In the genomic region with DNA sequence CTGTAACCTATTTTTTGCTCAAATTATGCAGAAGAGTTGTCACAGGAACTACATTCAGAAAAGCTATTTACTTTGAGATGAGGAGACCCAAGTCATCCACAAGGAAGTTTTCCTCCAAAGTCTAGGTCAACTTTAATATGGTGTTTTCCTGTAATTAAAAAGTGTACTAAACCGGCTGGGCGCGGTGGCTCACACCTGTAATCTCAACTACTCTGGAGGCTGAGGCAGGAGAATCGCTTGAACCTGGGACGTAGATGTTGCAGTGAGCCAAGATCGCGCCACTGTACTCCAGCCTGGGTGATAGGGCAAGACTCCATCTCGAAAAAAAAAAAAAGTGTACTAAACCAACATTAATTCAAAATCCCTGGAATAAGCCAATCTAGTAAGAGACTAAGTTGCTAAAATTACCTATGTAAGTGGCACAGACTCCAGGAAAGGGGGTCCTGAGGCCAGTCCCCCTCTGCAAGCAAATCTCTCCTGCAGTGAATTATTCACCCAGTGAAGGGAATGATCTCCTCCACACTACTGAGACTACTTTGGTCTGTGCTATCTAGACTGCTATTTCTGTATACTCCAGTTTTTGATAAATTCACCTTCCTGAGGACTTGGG, we compare ENCODE assay signal across 17 cellular contexts. TPM values are rescaled to one million over a fixed set of nuclear protein-coding genes. Genes with fewer than 3 reads are reported as not detected.
DNase-seq lines count a peak whose midpoint lies in the region; ATAC-seq and TF ChIP-seq lines count a peak whose summit lies in the region.
"Had no signal": no experiment of that assay in that cellular context is flagged by ENCODE, and none has a peak within 500 bp of the region (broad histone marks: within the 10 kb centered on the region; RNA-seq: fewer than 3 reads in every experiment).

No MANE protein-coding gene starts in this region.

- peaks cover 52% of the 10 kb centered on the region for H3K36me3 Mint-ChIP-seq in activated CD4-positive, alpha-beta memory T cell treated with anti-CD3 and anti-CD28 coated beads, Interleukin-2, amount 10 ng/mL, durations not matched to agents 7 days and 5 days (ENCODE audit: low read depth)
- H3K36me3 Mint-ChIP-seq in endodermal cell (ENCODE audit: low read depth), result peaks cover 10% of the 10 kb centered on the region

- no CpG with 5 or more reads among the region's 8 CpGs for WGBS in trophoblast cell (ENCODE audit: extremely low coverage, insufficient coverage, insufficient read length)
- 73 to 78% methylated on average over 8 of the region's 8 CpGs for WGBS in testis, 2 donors
- 78 to 82% methylated on average over 7 to 8 of the region's 8 CpGs for WGBS in endodermal cell (ENCODE audit: insufficient coverage in 1 of 2, insufficient read length in 1 of 2), 2 experiments

- H3K9me3 Mint-ChIP-seq in activated CD4-positive, alpha-beta memory T cell treated with anti-CD3 and anti-CD28 coated beads, Interleukin-2, amount 10 ng/mL, durations not matched to agents 7 days and 5 days, result no peaks in the 10 kb centered on the region
- no peaks in the 10 kb centered on the region for H3K9me3 Mint-ChIP-seq in endodermal cell

- H2AFZ ChIP-seq in trophoblast cell (ENCODE audit: insufficient read depth, low read length, poor library complexity), result no peak overlapping the region

- H2AK5ac ChIP-seq in trophoblast cell (ENCODE audit: low read length), result no peak overlapping the region

- H3K27me3 Mint-ChIP-seq in activated CD4-positive, alpha-beta memory T cell treated with anti-CD3 and anti-CD28 coated beads, Interleukin-2, amount 10 ng/mL, durations not matched to agents 7 days and 5 days, result no peaks in the 10 kb centered on the region
- H3K27me3 Mint-ChIP-seq in endodermal cell (ENCODE audit: insufficient read depth), result no peaks in the 10 kb centered on the region

- no peak overlapping the region for H4K91ac ChIP-seq in trophoblast cell (ENCODE audit: low read depth, low read length)

- H3K4me3 Mint-ChIP-seq in activated CD4-positive, alpha-beta memory T cell treated with anti-CD3 and anti-CD28 coated beads, Interleukin-2, amount 10 ng/mL, durations not matched to agents 7 days and 5 days, result no peak overlapping the region
- H3K4me3 Mint-ChIP-seq in endodermal cell, result no peak overlapping the region

- no peak overlapping the region for H3K4me2 ChIP-seq in trophoblast cell (ENCODE audit: low read length)

- no peaks in the 10 kb centered on the region for H3K79me2 ChIP-seq in trophoblast cell (ENCODE audit: control insufficient read depth, insufficient read depth, low read length, poor library complexity)

- CTCF ChIA-PET in activated CD4-positive, alpha-beta memory T cell treated with anti-CD3 and anti-CD28 coated beads, Interleukin-2, amount 10 ng/mL, durations not matched to agents 7 days and 5 days (lab: Charles Lee), result interaction anchor here (0.8 to 1.5 kb wide), 4 partner anchors 27 to 48 kb away, joined by 3 to 5 read pairs (median 4); no protein-coding TSS in a partner anchor
- CTCF ChIA-PET in GM10248 (lab: Yijun Ruan, JAX), result interaction anchor here (1.0 to 1.7 kb wide), 5 partner anchors 8 to 42 kb away, joined by 3 to 4 read pairs (median 3); no protein-coding TSS in a partner anchor

- H3K27ac ChIP-seq in cardiac muscle cell (peak overlapping the region; percentile 44), trophoblast cell (ENCODE audit: low read depth, low read length) (no peak overlapping the region), testis (no peak overlapping the region), endodermal cell (ENCODE audit: low read depth, low read length) (no peak overlapping the region)
- H3K27ac ChIP-seq: adrenal gland, WERI-Rb-1 had no signal

- ATAC-seq in Right ventricle myocardium inferior, result no peak
- no peak for ATAC-seq in left lobe of liver

- H3K4me3 ChIP-seq in cardiac muscle cell (no peak overlapping the region), trophoblast cell (ENCODE audit: low read depth, low read length) (no peak overlapping the region), testis (no peak overlapping the region), endodermal cell (ENCODE audit: low read length) (no peak overlapping the region)
- H3K4me3 ChIP-seq: adrenal gland, MG63 had no signal

- H2BK5ac ChIP-seq in trophoblast cell (ENCODE audit: low read depth, low read length, poor library complexity), result no peak overlapping the region

- H4K12ac ChIP-seq in trophoblast cell (ENCODE audit: low read depth, low read length), result no peak overlapping the region

- H2BK12ac ChIP-seq in trophoblast cell (ENCODE audit: low read length), result no peak overlapping the region

- H2BK120ac ChIP-seq in trophoblast cell (ENCODE audit: insufficient read depth, low read length, poor library complexity), result no peak overlapping the region

- H3K4ac ChIP-seq in trophoblast cell (ENCODE audit: low read depth, low read length), result no peak overlapping the region

- no peak overlapping the region for H3K18ac ChIP-seq in trophoblast cell (ENCODE audit: low read length)

- H3K4me1 Mint-ChIP-seq in activated CD4-positive, alpha-beta memory T cell treated with anti-CD3 and anti-CD28 coated beads, Interleukin-2, amount 10 ng/mL, durations not matched to agents 7 days and 5 days, result peaks cover 76% of the 10 kb centered on the region
- no peaks in the 10 kb centered on the region for H3K4me1 Mint-ChIP-seq in endodermal cell

- H3K79me1 ChIP-seq in trophoblast cell (ENCODE audit: low read length), result no peaks in the 10 kb centered on the region

- no peak overlapping the region for H4K8ac ChIP-seq in trophoblast cell (ENCODE audit: low read depth, low read length)

- H3K27me3 ChIP-seq in cardiac muscle cell (no peaks in the 10 kb centered on the region), trophoblast cell (ENCODE audit: insufficient read depth, low read length) (no peaks in the 10 kb centered on the region), testis (no peaks in the 10 kb centered on the region), endodermal cell (ENCODE audit: control insufficient read depth, insufficient read depth, low read length, poor library complexity, severe bottlenecking) (no peaks in the 10 kb centered on the region)
- H3K27me3 ChIP-seq: adrenal gland, MG63 had no signal

- H3K9me3 ChIP-seq in cardiac muscle cell (ENCODE audit: low read depth), result no peaks in the 10 kb centered on the region
- H3K9me3 ChIP-seq in trophoblast cell (ENCODE audit: insufficient read depth, low read depth, low read length), result no peaks in the 10 kb centered on the region
- no peaks in the 10 kb centered on the region for H3K9me3 ChIP-seq in testis
- H3K9me3 ChIP-seq in endodermal cell (ENCODE audit: control insufficient read depth, low read length), result no peaks in the 10 kb centered on the region
- H3K9me3 ChIP-seq: adrenal gland, MG63 had no signal

- no peak overlapping the region for H3K14ac ChIP-seq in trophoblast cell (ENCODE audit: low read length)

- intact Hi-C loops in Right ventricle myocardium inferior (cut with DNase I) (no loop called here), testis (cut with DNase I; ENCODE audit: low total_unique reads) (no loop called here)

- DNase-seq in cardiac muscle cell (ENCODE audit: low read depth in 1 of 2, low spot score in 1 of 2) (no peak), Right ventricle myocardium inferior (ENCODE audit: missing footprints) (no peak), left lobe of liver (ENCODE audit: low spot score) (peak; percentile 3), trophoblast cell (no peak), testis (no peak), endodermal cell (no peak), GM10248 (ENCODE audit: extremely low spot score) (no peak)
- DNase-seq in activated CD4-positive, alpha-beta memory T cell treated with anti-CD3 and anti-CD28 coated beads, Interleukin-2, amount 10 ng/mL, durations not matched to agents 7 days and 5 days, result no peak
- DNase-seq: adrenal gland; central memory CD4-positive, alpha-beta T cell; effector CD8-positive, alpha-beta T cell; GOT3; MG63; NCI-H187; retina; stimulated activated CD4-positive, alpha-beta T cell treated with anti-CD3 and anti-CD28 coated beads, Interleukin-15, amount 100 ng/mL, for 24 hours; WERI-Rb-1 had no signal

- peak overlapping the region; percentile 58 for H3K27ac Mint-ChIP-seq in activated CD4-positive, alpha-beta memory T cell treated with anti-CD3 and anti-CD28 coated beads, Interleukin-2, amount 10 ng/mL, durations not matched to agents 7 days and 5 days
- no peak overlapping the region for H3K27ac Mint-ChIP-seq in endodermal cell

- H3K4me1 ChIP-seq in cardiac muscle cell (ENCODE audit: low read depth) (peaks cover 5% of the 10 kb centered on the region), trophoblast cell (ENCODE audit: control insufficient read depth in 1 of 2, insufficient read depth in 2 of 2, low read length in 2 of 2) (no peaks in the 10 kb centered on the region), testis (peaks cover 13% of the 10 kb centered on the region), endodermal cell (ENCODE audit: control insufficient read depth, insufficient read depth, low read length) (no peaks in the 10 kb centered on the region)
- H3K4me1 ChIP-seq: adrenal gland had no signal

- TF ChIP-seq POLR2A in testis (IDR thresholded peaks at IDR 0.05), result no peak

- POLR2A ChIA-PET in activated CD4-positive, alpha-beta memory T cell treated with anti-CD3 and anti-CD28 coated beads, Interleukin-2, amount 10 ng/mL, durations not matched to agents 7 days and 5 days (lab: Charles Lee), result interaction anchor here (1.3 kb wide), 1 partner anchor 8 kb away, joined by 7 read pairs; no protein-coding TSS in a partner anchor
- POLR2A ChIA-PET in GM10248 (lab: Yijun Ruan, JAX), result interaction anchor here (0.6 kb wide), 1 partner anchor 47 kb away, joined by 8 read pairs; no protein-coding TSS in a partner anchor

- H3K36me3 ChIP-seq in cardiac muscle cell, result no peaks in the 10 kb centered on the region
- no peaks in the 10 kb centered on the region for H3K36me3 ChIP-seq in trophoblast cell (ENCODE audit: control insufficient read depth in 1 of 2, insufficient read depth in 2 of 2, low read length in 2 of 2)
- H3K36me3 ChIP-seq in testis (ENCODE audit: low read depth, missing control alignments), result no peaks in the 10 kb centered on the region
- no peaks in the 10 kb centered on the region for H3K36me3 ChIP-seq in endodermal cell (ENCODE audit: control insufficient read depth, insufficient read depth, low read length)
- H3K36me3 ChIP-seq: adrenal gland, MG63, WERI-Rb-1 had no signal

- TF ChIP-seq CTCF in cardiac muscle cell (IDR thresholded peaks at IDR 0.05; ENCODE audit: low read depth, low read length) (no peak), testis (IDR thresholded peaks at IDR 0.05) (no peak), endodermal cell (conservative IDR thresholded peaks at IDR 0.05) (no peak), GM10248 (IDR thresholded peaks at IDR 0.05; ENCODE audit: control extremely low read depth, extremely low read depth, low read depth, missing control alignments) (no peak)

- H3K9ac ChIP-seq in trophoblast cell (ENCODE audit: low read length) (no peak overlapping the region), endodermal cell (ENCODE audit: extremely low read depth, low read length, poor library complexity, severe bottlenecking) (no peak overlapping the region)

- no peak overlapping the region for H3K23ac ChIP-seq in trophoblast cell (ENCODE audit: low read length)

RNA-seq across cellular contexts. Expression of gene FNBP1, which starts 38.9 kb away (rescaled TPM):
- total RNA-seq in cardiac muscle cell, result 24.2 and 37.9 TPM in 2 replicates
- polyA plus RNA-seq in cardiac muscle cell, result 20.5 and 23.6 TPM in 2 replicates
- 24.2 TPM for total RNA-seq in Right ventricle myocardium inferior
- 100 to 1,000 TPM; 208 to 213 TPM for total RNA-seq in activated CD4-positive, alpha-beta memory T cell treated with anti-CD3 and anti-CD28 coated beads, Interleukin-2, amount 10 ng/mL, durations not matched to agents 7 days and 5 days
- total RNA-seq in left lobe of liver, result 12.7 TPM
- 42.7 and 44.8 TPM in 2 replicates for polyA plus RNA-seq in trophoblast cell (2013)
- 10 to 100 TPM; 76.6 to 89.2 TPM for total RNA-seq in testis
- 37.9 TPM for polyA plus RNA-seq in testis (ENCODE audit: insufficient read depth, low read depth, low replicate concordance)
- 10 to 100 TPM; 41.4 to 43.3 TPM for total RNA-seq in endodermal cell
- polyA plus RNA-seq in endodermal cell (2013, experiment 1 of 2), result 23.4 TPM
- 27.2 TPM for polyA plus RNA-seq in endodermal cell (2013, experiment 2 of 2)

RNA-seq across cellular contexts. Expression of gene GPR107, which starts 49.7 kb away (rescaled TPM):
- total RNA-seq in cardiac muscle cell, result 19.7 and 23.9 TPM in 2 replicates
- 12.3 and 15.0 TPM in 2 replicates for polyA plus RNA-seq in cardiac muscle cell
- 21.8 TPM for total RNA-seq in Right ventricle myocardium inferior
- 10 to 100 TPM; 25.1 to 26.3 TPM for total RNA-seq in activated CD4-positive, alpha-beta memory T cell treated with anti-CD3 and anti-CD28 coated beads, Interleukin-2, amount 10 ng/mL, durations not matched to agents 7 days and 5 days
- 14.1 TPM for total RNA-seq in left lobe of liver
- 32.0 and 32.1 TPM in 2 replicates for polyA plus RNA-seq in trophoblast cell (2013)
- 10 to 100 TPM; 49.1 to 53.4 TPM for total RNA-seq in testis
- polyA plus RNA-seq in testis (ENCODE audit: insufficient read depth, low read depth, low replicate concordance), result 41.1 TPM
- total RNA-seq in endodermal cell, result 10 to 100 TPM; 50.7 to 62.0 TPM
- 42.7 TPM for polyA plus RNA-seq in endodermal cell (2013, experiment 1 of 2)
- 40.5 TPM for polyA plus RNA-seq in endodermal cell (2013, experiment 2 of 2)
